Comparison of ENCODE assay signal across 14 cellular contexts in the genomic region with DNA sequence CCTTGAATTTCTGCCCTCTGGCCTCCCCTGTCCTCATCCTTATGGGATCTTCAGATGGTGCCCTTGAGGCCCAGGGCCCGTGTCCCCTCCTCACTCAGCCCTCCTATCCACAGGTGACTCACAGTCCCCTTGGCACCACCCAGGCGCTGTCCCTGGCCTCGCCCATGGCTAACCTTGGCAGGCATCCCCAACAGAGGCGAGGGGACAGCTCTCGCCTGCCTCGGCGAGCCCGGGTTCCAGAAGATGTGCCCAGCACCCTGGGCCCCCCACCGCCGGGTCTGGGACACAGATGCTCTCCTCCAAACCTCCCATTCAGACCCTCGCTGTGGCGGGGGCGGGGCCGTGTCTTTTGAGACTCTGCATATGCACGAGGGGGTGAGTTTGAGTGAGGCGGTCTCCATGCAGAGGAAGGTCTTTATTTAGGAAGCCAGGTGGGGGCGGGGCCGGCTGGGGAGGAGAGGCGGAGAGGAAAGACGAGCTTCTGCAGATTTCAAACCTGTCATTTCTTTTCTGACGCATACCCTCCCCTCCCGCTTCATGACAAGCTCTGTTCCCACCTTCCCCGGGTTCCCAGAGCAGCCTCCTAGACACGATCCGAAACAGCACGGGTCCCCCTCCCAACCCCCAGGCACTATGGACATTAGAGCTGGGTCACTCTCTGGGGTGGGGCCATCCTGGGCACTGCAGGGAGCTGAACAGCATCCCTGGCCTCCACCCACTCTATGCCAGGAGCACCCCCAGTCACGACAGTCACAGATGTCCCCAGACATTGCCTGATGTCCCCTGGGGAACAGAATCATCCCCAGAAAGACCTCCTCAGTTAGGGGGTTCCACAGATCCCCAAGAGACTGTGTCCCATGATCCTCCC.
DNase-seq lines count a peak whose midpoint lies in the region; ATAC-seq lines count a peak whose summit lies in the region.
"Had no signal": no experiment of that assay in that cellular context is flagged by ENCODE, and none has a peak within 500 bp of the region (broad histone marks: within the 10 kb centered on the region; RNA-seq: fewer than 3 reads in every experiment).

No MANE protein-coding gene starts in this region.

- H3K27ac Mint-ChIP-seq in stimulated activated naive B cell treated with anti-CD40 and anti-IgM and Interleukin-4, amounts not matched to agents 10 μg/mL and 1 μg/mL and 100 μg/mL, for 72 hours: peak overlapping the region; percentile 54

- H3K27me3 Mint-ChIP-seq in stimulated activated naive B cell treated with anti-CD40 and anti-IgM and Interleukin-4, amounts not matched to agents 10 μg/mL and 1 μg/mL and 100 μg/mL, for 72 hours: no peaks in the 10 kb centered on the region
- H3K27me3 Mint-ChIP-seq: naive thymus-derived CD8-positive, alpha-beta T cell had no signal

- H3K9ac ChIP-seq in HUES48 (ENCODE audit: low read depth, low read length): no peak overlapping the region; the same call in 1 of the 2 replicates

- H3K4me1 Mint-ChIP-seq in stimulated activated naive B cell treated with anti-CD40 and anti-IgM and Interleukin-4, amounts not matched to agents 10 μg/mL and 1 μg/mL and 100 μg/mL, for 72 hours: peaks cover 27 to 45% of the 10 kb centered on the region in 2 donors

- no peak overlapping the region for H3K27ac ChIP-seq in HUES48 (ENCODE audit: low read depth, low read length)
- peak overlapping the region; percentile 72 for H3K27ac ChIP-seq in angular gyrus (ENCODE audit: low read depth, low read length)
- H3K27ac ChIP-seq: colonic mucosa had no signal

- H3K27me3 ChIP-seq in HUES48 (ENCODE audit: control insufficient read depth, insufficient read depth, low read length): no peaks in the 10 kb centered on the region
- H3K27me3 ChIP-seq: colonic mucosa had no signal

- DNase-seq in iPS-NIHi11 (ENCODE audit: low spot score): peak; percentile 67
- no peak for DNase-seq in stimulated activated naive B cell treated with anti-CD40 and anti-IgM and Interleukin-4, amounts not matched to agents 10 μg/mL and 1 μg/mL and 100 μg/mL, for 72 hours
- DNase-seq in ecto neural progenitor cell (ENCODE audit: low spot score): no peak
- DNase-seq in NCI-H345 treated with DMSO at 0.1 percent for 48 hours (lab: John Stamatoyannopoulos, UW; ENCODE audit: unreplicated experiment): no peak
- DNase-seq in foreskin melanocyte: no peak
- DNase-seq: activated CD8-positive, alpha-beta memory T cell treated with anti-CD3 and anti-CD28 coated beads for 24 hours; activated effector memory CD4-positive, alpha-beta T cell treated with anti-CD3 and anti-CD28 coated beads, Interleukin-2, amount 50 U/mL, for 16 hours; colonic mucosa; DMS53; NCI-H526; T-helper 1 cell had no signal

- no peaks in the 10 kb centered on the region for H3K9me3 Mint-ChIP-seq in stimulated activated naive B cell treated with anti-CD40 and anti-IgM and Interleukin-4, amounts not matched to agents 10 μg/mL and 1 μg/mL and 100 μg/mL, for 72 hours
- H3K9me3 Mint-ChIP-seq: naive thymus-derived CD8-positive, alpha-beta T cell had no signal

- no peak for ATAC-seq in stimulated activated naive B cell treated with anti-CD40 and anti-IgM and Interleukin-4, amounts not matched to agents 10 μg/mL and 1 μg/mL and 100 μg/mL, for 72 hours (replicated peaks)
- ATAC-seq: naive thymus-derived CD8-positive, alpha-beta T cell had no signal

- H3K36me3 Mint-ChIP-seq in stimulated activated naive B cell treated with anti-CD40 and anti-IgM and Interleukin-4, amounts not matched to agents 10 μg/mL and 1 μg/mL and 100 μg/mL, for 72 hours: peaks cover 3 to 12% of the 10 kb centered on the region in 2 donors
- H3K36me3 Mint-ChIP-seq: naive thymus-derived CD8-positive, alpha-beta T cell had no signal

- peaks cover 4% of the 10 kb centered on the region; the same call in 1 of the 2 replicates for H3K4me1 ChIP-seq in HUES48 (ENCODE audit: control insufficient read depth, insufficient read depth, low read length)
- H3K4me1 ChIP-seq: colonic mucosa had no signal

- H3K4me3 Mint-ChIP-seq in stimulated activated naive B cell treated with anti-CD40 and anti-IgM and Interleukin-4, amounts not matched to agents 10 μg/mL and 1 μg/mL and 100 μg/mL, for 72 hours: no peak overlapping the region
- H3K4me3 Mint-ChIP-seq: naive thymus-derived CD8-positive, alpha-beta T cell had no signal

- 0 out of 2 replicates have a peak overlapping the region, but pooled peaks have one; percentile 32 for H3K4me3 ChIP-seq in HUES48 (ENCODE audit: low read depth, low read length)
- H3K4me3 ChIP-seq: colonic mucosa had no signal

- H3K36me3 ChIP-seq in HUES48 (ENCODE audit: control insufficient read depth, insufficient read depth, low read length): no peaks in the 10 kb centered on the region
- H3K36me3 ChIP-seq: colonic mucosa had no signal

- no peaks in the 10 kb centered on the region for H3K9me3 ChIP-seq in HUES48 (ENCODE audit: control insufficient read depth, insufficient read depth, low read length)
- H3K9me3 ChIP-seq: colonic mucosa had no signal
